19 cellular contexts compared by ENCODE assay signal in genomic region chr3:12384451-12385233, GRCh38.
A peak's percentile ranks its signal among the peaks of the same experiment; 100 is the strongest.
DNase-seq lines count a peak whose midpoint lies in the region; ATAC-seq and TF ChIP-seq lines count a peak whose summit lies in the region.
"Had no signal": no experiment of that assay in that cellular context is flagged by ENCODE, and none has a peak within 500 bp of the region (broad histone marks: within the 10 kb centered on the region; RNA-seq: fewer than 3 reads in every experiment).

No MANE protein-coding gene starts in this region.

- H3K4me1 Mint-ChIP-seq in activated naive CD4-positive, alpha-beta T cell treated with anti-CD3 and anti-CD28 coated beads for 36 hours (ENCODE audit: low read depth) = peaks cover 6% of the 10 kb centered on the region
- H3K4me1 Mint-ChIP-seq in stimulated activated naive CD8-positive, alpha-beta T cell treated with anti-CD3 and anti-CD28 coated beads, Interleukin-15, amount 100 ng/mL, for 72 hours = peaks cover 14% of the 10 kb centered on the region

- H3K79me2 ChIP-seq in PC-3 (ENCODE audit: low read length) = peaks cover 15% of the 10 kb centered on the region

- peaks cover 44% of the 10 kb centered on the region for H3K4me1 ChIP-seq in PC-3 (ENCODE audit: insufficient read depth, low read length)

- no peaks in the 10 kb centered on the region for H3K27me3 ChIP-seq in PC-3 (ENCODE audit: low read length)

- CTCF ChIA-PET in activated naive CD4-positive, alpha-beta T cell treated with anti-CD3 and anti-CD28 coated beads for 36 hours (lab: Charles Lee) = no interaction called here
- CTCF ChIA-PET in PC-3 (lab: Charles Lee) = no interaction called here
- CTCF ChIA-PET in RWPE1 (lab: Yijun Ruan, JAX) = interaction anchor here (0.9 kb wide), 1 partner anchor 37 kb away, joined by 3 read pairs; no protein-coding TSS in a partner anchor

- H3K27ac ChIP-seq in PC-3 (ENCODE audit: low read length) = peak overlapping the region; percentile 10
- no peak overlapping the region for H3K27ac ChIP-seq in RWPE1

- H3K9me3 Mint-ChIP-seq in activated naive CD4-positive, alpha-beta T cell treated with anti-CD3 and anti-CD28 coated beads for 36 hours = peaks cover 2% of the 10 kb centered on the region
- no peaks in the 10 kb centered on the region for H3K9me3 Mint-ChIP-seq in stimulated activated naive CD8-positive, alpha-beta T cell treated with anti-CD3 and anti-CD28 coated beads, Interleukin-15, amount 100 ng/mL, for 72 hours

- H3K4me3 Mint-ChIP-seq in activated naive CD4-positive, alpha-beta T cell treated with anti-CD3 and anti-CD28 coated beads for 36 hours = no peak overlapping the region
- H3K4me3 Mint-ChIP-seq in stimulated activated naive CD8-positive, alpha-beta T cell treated with anti-CD3 and anti-CD28 coated beads, Interleukin-15, amount 100 ng/mL, for 72 hours = no peak overlapping the region
- H3K4me3 Mint-ChIP-seq: CD14-positive monocyte had no signal

- peaks cover 88% of the 10 kb centered on the region for H3K36me3 ChIP-seq in PC-3 (ENCODE audit: low read depth, low read length)

- no peaks in the 10 kb centered on the region for H3K9me2 ChIP-seq in PC-3 (replicated peaks; ENCODE audit: low read length)

- no peak overlapping the region for H3K4me3 ChIP-seq in PC-3 (ENCODE audit: low read length)
- no peak overlapping the region for H3K4me3 ChIP-seq in astrocyte of the cerebellum (ENCODE audit: low read depth, low read length)

- in situ Hi-C loops in astrocyte of the cerebellum (cut with HindIII; ENCODE audit: low sequenced_read_pairs) = no loop called here

- H3K4me2 ChIP-seq in PC-3 (ENCODE audit: low read length) = no peak overlapping the region

- TF ChIP-seq CTCF in PC-3 (conservative IDR thresholded peaks at IDR 0.05; ENCODE audit: low read depth, low read length) (no peak), astrocyte of the cerebellum (IDR thresholded peaks at IDR 0.05; ENCODE audit: low read depth, low read length, missing control alignments) (no peak), RWPE1 (conservative IDR thresholded peaks at IDR 0.05; ENCODE audit: low read depth) (no peak)

- POLR2A ChIA-PET in PC-3 (lab: Charles Lee; ENCODE audit: unreplicated experiment) = interaction anchor here (0.7 kb wide), 2 partner anchors 26 to 160 kb away, joined by 3 read pairs; no protein-coding TSS in a partner anchor
- POLR2A ChIA-PET in RWPE1 (lab: Yijun Ruan, JAX; ENCODE audit: low non-redundant PET) = no interaction called here

- no TSS peak for BruUV-seq in PC-3 (replicated peaks; lab: Mats Ljungman, UMichigan)

- no peak overlapping the region for H3K9ac ChIP-seq in PC-3 (ENCODE audit: low read length)

- peaks cover 19% of the 10 kb centered on the region for H3K27me3 Mint-ChIP-seq in activated naive CD4-positive, alpha-beta T cell treated with anti-CD3 and anti-CD28 coated beads for 36 hours (ENCODE audit: low read depth)
- peaks cover 26% of the 10 kb centered on the region for H3K27me3 Mint-ChIP-seq in stimulated activated naive CD8-positive, alpha-beta T cell treated with anti-CD3 and anti-CD28 coated beads, Interleukin-15, amount 100 ng/mL, for 72 hours

- H3K36me3 Mint-ChIP-seq in activated naive CD4-positive, alpha-beta T cell treated with anti-CD3 and anti-CD28 coated beads for 36 hours (ENCODE audit: low read depth) = no peaks in the 10 kb centered on the region

- no peak overlapping the region for H3K27ac Mint-ChIP-seq in activated naive CD4-positive, alpha-beta T cell treated with anti-CD3 and anti-CD28 coated beads for 36 hours
- H3K27ac Mint-ChIP-seq in stimulated activated naive CD8-positive, alpha-beta T cell treated with anti-CD3 and anti-CD28 coated beads, Interleukin-15, amount 100 ng/mL, for 72 hours = no peak overlapping the region
- H3K27ac Mint-ChIP-seq: CD14-positive monocyte had no signal

- H4K20me1 ChIP-seq in PC-3 (ENCODE audit: low read length) = no peaks in the 10 kb centered on the region

- peak; percentile 21 for DNase-seq in activated naive CD4-positive, alpha-beta T cell treated with anti-CD3 and anti-CD28 coated beads for 36 hours
- no peak for DNase-seq in activated naive CD4-positive, alpha-beta T cell treated with anti-CD3 and anti-CD28 coated beads, Interleukin-2, amount 50 U/mL, for 16 hours
- DNase-seq in PC-3 = no peak
- peak; percentile 23 for DNase-seq in astrocyte of the cerebellum (ENCODE audit: low read depth)
- peak in 1 of 2 donors; percentile 37 for DNase-seq in stimulated activated naive CD8-positive, alpha-beta T cell treated with anti-CD3 and anti-CD28 coated beads, Interleukin-15, amount 100 ng/mL, for 72 hours
- no peak for DNase-seq in NOMO-1 treated with DMSO at 0.1 percent for 48 hours (lab: John Stamatoyannopoulos, UW; ENCODE audit: unreplicated experiment)
- no peak for DNase-seq in RWPE1 (ENCODE audit: low spot score)
- DNase-seq: ACHN, AML-193, COR-L47, GOT3, KG1, NCI-H1048, NCI-H146, NCI-H2081 treated with DMSO at 0.1 percent for 48 hours, NCI-H510A, NCI-H774, Right ventricle myocardium superior had no signal

- ATAC-seq in PC-3 = no peak
- ATAC-seq in stimulated activated naive CD8-positive, alpha-beta T cell treated with anti-CD3 and anti-CD28 coated beads, Interleukin-15, amount 100 ng/mL, for 72 hours = peak; percentile 97

- peaks cover 15% of the 10 kb centered on the region for H3F3A ChIP-seq in PC-3 (ENCODE audit: low read length, unreplicated experiment)

- H2AFZ ChIP-seq in PC-3 (ENCODE audit: low read length) = no peak overlapping the region

- H3K9me3 ChIP-seq in PC-3 (ENCODE audit: low read length) = no peaks in the 10 kb centered on the region

- intact Hi-C loops in activated naive CD4-positive, alpha-beta T cell treated with anti-CD3 and anti-CD28 coated beads for 36 hours (cut with micrococcal nuclease) = loop anchor here (1.0 kb wide), 1 partner anchor 11 kb away; no protein-coding TSS in a partner anchor
- intact Hi-C loops in PC-3 (cut with micrococcal nuclease) = loop anchor here (5.0 kb wide), 1 partner anchor 38 kb away; no protein-coding TSS in a partner anchor

Comparison
In these comparisons a context has a peak if more than half of its experiments do, and no peak if none do; other contexts are left out.
1. DNase-seq: peak in activated naive CD4-positive, alpha-beta T cell treated with anti-CD3 and anti-CD28 coated beads for 36 hours (single experiment) and astrocyte of the cerebellum (single experiment); none in activated naive CD4-positive, alpha-beta T cell treated with anti-CD3 and anti-CD28 coated beads, Interleukin-2, amount 50 U/mL, for 16 hours (single experiment), PC-3 (single experiment), NOMO-1 treated with DMSO at 0.1 percent for 48 hours (single experiment) and RWPE1 (single experiment).